ENCODE assay signal across 10 cellular contexts in the genomic region with DNA sequence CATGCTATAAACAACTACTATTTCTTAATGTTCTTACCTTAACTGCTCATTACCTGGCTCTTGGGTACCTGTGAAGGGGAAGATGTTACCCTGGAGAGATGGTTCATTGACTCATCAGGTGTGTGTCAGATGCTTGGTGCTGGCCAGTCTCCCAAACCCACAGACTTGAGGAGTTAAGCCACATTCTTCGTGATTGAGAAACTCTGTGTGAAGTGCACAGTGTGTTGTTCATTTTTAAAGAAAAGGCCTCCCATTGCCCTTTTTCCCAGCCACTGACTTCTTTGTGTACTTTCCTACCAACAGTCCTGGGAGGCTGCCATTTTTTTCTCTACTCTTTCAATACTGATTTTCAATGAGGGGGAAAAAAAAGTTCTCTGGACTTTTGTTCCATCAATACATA. TPM values are rescaled to one million over a fixed set of nuclear protein-coding genes. Genes with fewer than 3 reads are reported as not detected.
DNase-seq lines count a peak whose midpoint lies in the region; ATAC-seq, FAIRE-seq and TF ChIP-seq lines count a peak whose summit lies in the region.
"Had no signal": no experiment of that assay in that cellular context is flagged by ENCODE, and none has a peak within 500 bp of the region (broad histone marks: within the 10 kb centered on the region; RNA-seq: fewer than 3 reads in every experiment).

No MANE protein-coding gene starts in this region.

- no peaks in the 10 kb centered on the region for H3K4me1 Mint-ChIP-seq in stimulated activated naive CD8-positive, alpha-beta T cell treated with anti-CD3 and anti-CD28 coated beads, Interleukin-15, amount 100 ng/mL, for 72 hours
- H3K4me1 Mint-ChIP-seq: CD4-positive, alpha-beta memory T cell had no signal

- TF ChIP-seq CTCF in astrocyte of the cerebellum (IDR thresholded peaks at IDR 0.05; ENCODE audit: low read depth, low read length, missing control alignments), result no peak

- DNase-seq in Right ventricle myocardium superior (peak; percentile 40), left ventricle myocardium superior (no peak), astrocyte of the cerebellum (ENCODE audit: low read depth) (peak; percentile 94), kidney glomerular epithelial cell (lab: John Stamatoyannopoulos, UW) (peak; percentile 77), urothelium cell line (ENCODE audit: low spot score) (peak; percentile 57), NCI-H446 treated with DMSO at 0.1 percent for 48 hours (lab: John Stamatoyannopoulos, UW) (no peak)
- DNase-seq in stimulated activated naive CD8-positive, alpha-beta T cell treated with anti-CD3 and anti-CD28 coated beads, Interleukin-15, amount 100 ng/mL, for 72 hours, result no peak
- DNase-seq: CD4-positive, alpha-beta memory T cell; NCI-H446 had no signal

- no peak for FAIRE-seq in urothelium cell line (lab: Jason Lieb, UNC)

- ATAC-seq in Right ventricle myocardium superior (ENCODE audit: poor library complexity), result peak; percentile 8
- no peak for ATAC-seq in left ventricle myocardium superior
- no peak for ATAC-seq in GM21526 (IDR thresholded peaks at IDR 0.05; ENCODE audit: low FRiP score, unreplicated experiment)
- no peak for ATAC-seq in stimulated activated naive CD8-positive, alpha-beta T cell treated with anti-CD3 and anti-CD28 coated beads, Interleukin-15, amount 100 ng/mL, for 72 hours

- H3K9me3 Mint-ChIP-seq in stimulated activated naive CD8-positive, alpha-beta T cell treated with anti-CD3 and anti-CD28 coated beads, Interleukin-15, amount 100 ng/mL, for 72 hours, result no peaks in the 10 kb centered on the region

- intact Hi-C loops in Right ventricle myocardium superior (cut with DNase I) (no loop called here), left ventricle myocardium superior (cut with micrococcal nuclease) (no loop called here)

- in situ Hi-C loops in astrocyte of the cerebellum (cut with HindIII; ENCODE audit: low sequenced_read_pairs), result no loop called here

- no peak overlapping the region for H3K4me3 Mint-ChIP-seq in stimulated activated naive CD8-positive, alpha-beta T cell treated with anti-CD3 and anti-CD28 coated beads, Interleukin-15, amount 100 ng/mL, for 72 hours
- H3K4me3 Mint-ChIP-seq: CD4-positive, alpha-beta memory T cell had no signal

- H3K4me3 ChIP-seq in astrocyte of the cerebellum (ENCODE audit: low read depth, low read length), result no peak overlapping the region

- H3K27ac Mint-ChIP-seq in stimulated activated naive CD8-positive, alpha-beta T cell treated with anti-CD3 and anti-CD28 coated beads, Interleukin-15, amount 100 ng/mL, for 72 hours, result no peak overlapping the region
- H3K27ac Mint-ChIP-seq: CD4-positive, alpha-beta memory T cell had no signal

- peaks cover 16% of the 10 kb centered on the region for H3K27me3 Mint-ChIP-seq in stimulated activated naive CD8-positive, alpha-beta T cell treated with anti-CD3 and anti-CD28 coated beads, Interleukin-15, amount 100 ng/mL, for 72 hours

RNA-seq across cellular contexts. Expression of gene MGST1, which starts 3.2 kb away (rescaled TPM):
- total RNA-seq in Right ventricle myocardium superior (35.2 TPM), left ventricle myocardium superior (23.4 TPM)

Comparison
In these comparisons a context has a peak if more than half of its experiments do, and no peak if none do; other contexts are left out.
1. DNase-seq: peak in Right ventricle myocardium superior (single experiment), astrocyte of the cerebellum (single experiment), kidney glomerular epithelial cell (single experiment) and urothelium cell line (single experiment); none in left ventricle myocardium superior (single experiment), NCI-H446 treated with DMSO at 0.1 percent for 48 hours (single experiment) and stimulated activated naive CD8-positive, alpha-beta T cell treated with anti-CD3 and anti-CD28 coated beads, Interleukin-15, amount 100 ng/mL, for 72 hours (0 of 2).